8 cellular contexts compared by ENCODE assay signal in the genomic region with DNA sequence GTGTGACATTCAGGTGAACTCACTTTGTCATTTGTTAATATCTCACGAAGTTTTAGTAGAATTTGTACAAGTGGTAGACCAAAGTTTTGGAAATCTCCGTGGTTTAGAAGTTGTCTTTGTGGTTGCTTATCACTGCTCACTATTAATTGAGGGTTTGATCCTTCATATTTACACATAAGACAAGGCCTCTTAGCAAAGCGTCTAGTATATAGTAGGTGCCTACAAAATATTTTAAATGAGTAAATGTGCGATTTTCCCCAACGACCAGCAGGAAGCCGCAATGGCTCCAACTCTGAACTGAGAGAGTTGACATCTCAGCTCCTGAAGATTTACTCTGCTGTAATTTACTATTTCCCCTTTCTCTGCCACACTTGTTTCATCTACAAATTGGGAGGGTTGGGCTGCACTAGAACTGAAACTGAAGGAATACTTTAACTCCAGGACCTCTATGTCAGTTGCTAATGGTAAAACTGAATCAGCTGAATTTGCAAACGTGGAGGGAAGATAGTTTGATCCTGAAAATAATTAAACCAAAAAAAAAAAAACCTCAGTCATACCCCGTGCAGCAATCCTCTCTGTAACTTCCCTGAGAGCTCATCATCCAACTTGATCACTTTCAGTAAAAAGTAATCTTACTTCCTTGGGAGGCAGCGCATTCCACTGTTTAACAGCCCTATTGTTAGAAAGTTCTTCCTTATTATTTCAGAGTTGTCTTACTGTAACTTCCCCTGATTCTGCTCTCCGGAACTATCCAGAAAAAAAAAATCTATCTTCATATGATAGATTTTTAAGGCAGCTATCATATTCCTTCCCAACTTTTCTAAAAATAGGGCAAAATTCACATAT. TPM values are rescaled to one million over a fixed set of nuclear protein-coding genes. Genes with fewer than 3 reads are reported as not detected.
DNase-seq lines count a peak whose midpoint lies in the region; ATAC-seq and TF ChIP-seq lines count a peak whose summit lies in the region.

No MANE protein-coding gene starts in this region.

- peaks cover 12% of the 10 kb centered on the region for H3K4me1 ChIP-seq in SJCRH30

- TF ChIP-seq CTCF in fibroblast of pulmonary artery (IDR thresholded peaks at IDR 0.05; ENCODE audit: low read length, missing control alignments) (no peak), retinal pigment epithelial cell (conservative IDR thresholded peaks at IDR 0.05; ENCODE audit: low read depth, low read length) (no peak)

- peak; percentile 13 for DNase-seq in H7
- no peak for DNase-seq in SJCRH30
- DNase-seq in fibroblast of pulmonary artery (ENCODE audit: low read depth): no peak
- no peak for DNase-seq in retinal pigment epithelial cell (ENCODE audit: low read depth)
- DNase-seq in dedifferentiated amniotic fluid mesenchymal stem cell (ENCODE audit: extremely low spot score): no peak

- ATAC-seq in GM19023 (IDR thresholded peaks at IDR 0.05; ENCODE audit: unreplicated experiment) (no peak), HG03139 (IDR thresholded peaks at IDR 0.05; ENCODE audit: unreplicated experiment) (no peak), HG03175 (IDR thresholded peaks at IDR 0.05; ENCODE audit: unreplicated experiment) (no peak)

- peak overlapping the region; percentile 67; the same call in 1 of the 2 replicates for H3K27ac ChIP-seq in SJCRH30

- H3K27me3 ChIP-seq in H7 (ENCODE audit: control insufficient read depth, insufficient read depth, low read length): no peaks in the 10 kb centered on the region
- no peaks in the 10 kb centered on the region for H3K27me3 ChIP-seq in SJCRH30

- H3K9me3 ChIP-seq in SJCRH30 (replicated peaks): no peaks in the 10 kb centered on the region

- H3K4me3 ChIP-seq in H7 (ENCODE audit: insufficient read depth, low read depth, low read length) (peak overlapping the region; percentile 79), SJCRH30 (peak overlapping the region; percentile 82), fibroblast of pulmonary artery (replicated peaks; ENCODE audit: low read depth, low read length) (peak overlapping the region; percentile 76), retinal pigment epithelial cell (ENCODE audit: low read length) (peak overlapping the region; percentile 79)

- H3K36me3 ChIP-seq in H7 (replicated peaks; ENCODE audit: control insufficient read depth, insufficient read depth, low read length): no peaks in the 10 kb centered on the region
- H3K36me3 ChIP-seq in SJCRH30: no peaks in the 10 kb centered on the region

RNA-seq across cellular contexts. Expression of gene SBF2, which starts 1.3 kb away (rescaled TPM):
- 34.5 and 39.7 TPM in 2 replicates for total RNA-seq in H7 (2014; rRNA removed; shearing (Covaris generic))
- 31.8 and 34.7 TPM in 2 replicates for total RNA-seq in SJCRH30 (2014; rRNA removed; shearing (Covaris generic))

RNA-seq across cellular contexts. Expression of gene ADM, which starts 9.6 kb away (rescaled TPM):
- 103 and 106 TPM in 2 replicates for total RNA-seq in H7 (2014; rRNA removed; shearing (Covaris generic))
- total RNA-seq in SJCRH30 (2014; rRNA removed; shearing (Covaris generic)): 2.2 and 2.3 TPM in 2 replicates

Comparison
In these comparisons a context has a peak if more than half of its experiments do, and no peak if none do; other contexts are left out.
1. RNA of gene ADM, which starts 9.6 kb away (total RNA-seq): 103 to 106 TPM in H7; 2.2 to 2.3 TPM in SJCRH30; every median in the first group is over 10 times any median in the second.
2. Peak in every context shown above with its lines, with median percentiles within 50 percentile points of each other: H3K4me3 ChIP-seq.